In genomic region chr15:101128191-101128590, GRCh38 we compare ENCODE assay signal across 8 cellular contexts.
A peak's percentile ranks its signal among the peaks of the same experiment; 100 is the strongest.
DNase-seq lines count a peak whose midpoint lies in the region; ATAC-seq and TF ChIP-seq lines count a peak whose summit lies in the region.

No MANE protein-coding gene starts in this region.

- H3K9me3 ChIP-seq in ascending aorta, result no peaks in the 10 kb centered on the region

- intact Hi-C loops in Right ventricle myocardium inferior (cut with DNase I) (no loop called here), cardiac septum (cut with DNase I) (loop anchor here (5.0 kb wide), 1 partner anchor 34 kb away; no protein-coding TSS in a partner anchor), ascending aorta (cut with DNase I) (loop anchor here (5.0 kb wide), 1 partner anchor 74 kb away; no protein-coding TSS in a partner anchor)

- ATAC-seq in Right ventricle myocardium inferior, result peak; percentile 23

- H3K4me3 ChIP-seq in ascending aorta, result peak overlapping the region in 1 of 2 donors; percentile 4

- H3K4me1 ChIP-seq in ascending aorta, result peaks cover 14 to 22% of the 10 kb centered on the region in 2 donors

- no peak for DNase-seq in Right ventricle myocardium inferior (ENCODE audit: missing footprints)
- no peak for DNase-seq in cardiac septum (ENCODE audit: low spot score)
- DNase-seq in ascending aorta (ENCODE audit: low spot score in 2 of 2), result no peak
- DNase-seq in kidney tubule cell (ENCODE audit: low spot score), result peak; percentile 90
- DNase-seq in stimulated activated CD4-positive, alpha-beta T cell treated with anti-CD3 and anti-CD28 coated beads, Interleukin-4, amount 100 ng/mL, for 24 hours, result no peak
- no peak for DNase-seq in SKM-1 treated with dmso at 0.1 percent for 144 hours (lab: John Stamatoyannopoulos, UW; ENCODE audit: unreplicated experiment)
- no peak for DNase-seq in NCI-H2227 treated with DMSO at 0.1 percent for 48 hours (lab: John Stamatoyannopoulos, UW)
- DNase-seq in activated CD4-positive, alpha-beta T cell treated with anti-CD3 and anti-CD28 coated beads, Interleukin-2, amount 50 U/mL, for 1 hour, result no peak

- H3K27me3 ChIP-seq in ascending aorta, result no peaks in the 10 kb centered on the region

- H3K36me3 ChIP-seq in ascending aorta, result no peaks in the 10 kb centered on the region

- no peak for TF ChIP-seq CTCF in ascending aorta (IDR thresholded peaks at IDR 0.05)

- H3K27ac ChIP-seq in ascending aorta, result peak overlapping the region; percentile 93 to 94
